Comparison of ENCODE assay signal across 8 cellular contexts in genomic region chr14:57871487-57872080, GRCh38. TPM values are rescaled to one million over a fixed set of nuclear protein-coding genes. Genes with fewer than 3 reads are reported as not detected.
DNase-seq lines count a peak whose midpoint lies in the region; ATAC-seq and TF ChIP-seq lines count a peak whose summit lies in the region.

No MANE protein-coding gene starts in this region.

- no peak overlapping the region for H3K4me3 ChIP-seq in AG04449 (ENCODE audit: low read depth, low read length)
- H3K4me3 ChIP-seq in GM06990 (replicated peaks; ENCODE audit: low read depth, low read length), result no peak overlapping the region
- no peak overlapping the region for H3K4me3 ChIP-seq in dorsolateral prefrontal cortex

- intact Hi-C loops in dorsolateral prefrontal cortex (cut with DNase I), result no loop called here

- POLR2A ChIA-PET in AG04449 (lab: Yijun Ruan, JAX), result no interaction called here

- H3K27me3 ChIP-seq in GM06990 (replicated peaks; ENCODE audit: control insufficient read depth, insufficient read depth, low read length) (no peaks in the 10 kb centered on the region), dorsolateral prefrontal cortex (peaks cover 0 to 9% (median 0%) of the 10 kb centered on the region in 45 donors)

- no peaks in the 10 kb centered on the region for H3K36me3 ChIP-seq in GM06990 (ENCODE audit: control insufficient read depth, insufficient read depth, low read length)

- ATAC-seq in HG02885 (IDR thresholded peaks at IDR 0.05; ENCODE audit: poor library complexity, unreplicated experiment) (peak; percentile 87), HG02571 (IDR thresholded peaks at IDR 0.05; ENCODE audit: unreplicated experiment) (no peak), GM18858 (IDR thresholded peaks at IDR 0.05; ENCODE audit: unreplicated experiment) (no peak)

- CTCF ChIA-PET in AG04449 (lab: Yijun Ruan, JAX), result interaction anchor here (0.6 to 3.8 kb wide), 20 partner anchors 11 to 384 kb away, joined by 3 to 106 read pairs (median 5); no protein-coding TSS in a partner anchor

- no peak for DNase-seq in AG04449 (ENCODE audit: low read depth, low spot score)
- DNase-seq in GM06990 (ENCODE audit: extremely low read depth, insufficient read length), result no peak
- peak; percentile 42 for DNase-seq in NCI-H748 (lab: John Stamatoyannopoulos, UW; ENCODE audit: unreplicated experiment)
- peak in 4 of 10 donors; percentile 13 to 54 (median 39) for DNase-seq in dorsolateral prefrontal cortex
- peak; percentile 18 for DNase-seq in non-pigmented ciliary epithelial cell (ENCODE audit: low read depth)

- TF ChIP-seq CTCF in AG04449 (IDR thresholded peaks at IDR 0.05; ENCODE audit: insufficient read depth, low read length, missing control alignments) (peak; percentile 79), GM06990 (IDR thresholded peaks at IDR 0.05; ENCODE audit: insufficient read depth, low read length, poor library complexity, severe bottlenecking) (peak; percentile 74), dorsolateral prefrontal cortex (IDR thresholded peaks at IDR 0.05 in 54 of 56, conservative IDR thresholded peaks at IDR 0.05 in 2 of 56; ENCODE audit: low read depth in 1 of 56, partially characterized antibody in 56 of 56) (peak in 55 of 56 donors; percentile 29 to 70 (median 55))

- no peak overlapping the region for H3K27ac ChIP-seq in dorsolateral prefrontal cortex

RNA-seq across cellular contexts. Expression of gene SLC35F4, which starts 5.7 kb away (rescaled TPM):
- 1 to 10 TPM in 40 of 120 experiments, under 1 TPM in 75, not detected in 5; 0.22 to 2.4 (median 0.79) TPM for total RNA-seq in dorsolateral prefrontal cortex

Comparison
In these comparisons a context has a peak if more than half of its experiments do, and no peak if none do; other contexts are left out.
1. DNase-seq: peak in NCI-H748 (single experiment) and non-pigmented ciliary epithelial cell (single experiment); none in AG04449 (single experiment) and GM06990 (single experiment).
2. Peak in every context shown above with its lines, with median percentiles within 50 percentile points of each other: CTCF ChIP-seq.